8 cellular contexts compared by ENCODE assay signal in the genomic region with DNA sequence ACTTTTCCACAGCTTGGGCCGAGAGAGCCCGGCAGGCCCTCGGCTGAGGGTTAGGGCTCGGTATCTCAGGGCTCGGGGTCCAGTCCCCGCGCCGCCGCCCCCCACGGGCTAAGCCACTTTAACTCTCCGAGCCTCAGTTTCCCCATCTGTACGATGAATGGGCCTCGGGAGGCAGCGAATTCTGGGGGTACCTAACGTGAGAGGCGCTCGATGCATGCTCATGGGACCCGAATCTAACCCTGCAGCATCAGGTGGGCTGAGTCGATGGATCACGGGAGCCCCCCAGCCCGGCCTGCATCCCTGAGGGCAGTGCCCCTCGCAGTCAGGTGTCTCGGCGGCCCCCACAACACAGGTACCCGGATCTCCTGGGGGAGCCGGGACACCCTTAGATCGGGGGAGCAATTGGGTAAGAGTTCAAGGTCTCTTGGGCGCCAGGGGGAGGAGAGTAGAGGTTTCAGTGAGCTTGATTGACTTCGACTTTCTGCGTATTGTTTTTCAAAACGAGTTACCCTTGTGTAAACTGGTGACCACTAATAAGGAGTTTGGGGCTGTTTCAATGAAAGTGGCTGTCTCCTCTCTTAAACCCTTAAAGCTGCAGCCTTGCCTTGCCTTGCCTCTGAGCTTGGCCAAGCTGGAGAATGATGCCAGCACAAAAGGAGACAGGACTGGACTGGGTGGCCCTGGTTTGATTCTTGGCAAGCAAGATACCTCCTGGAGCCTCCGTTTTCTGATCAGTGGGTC. TPM values are rescaled to one million over a fixed set of nuclear protein-coding genes. Genes with fewer than 3 reads are reported as not detected.
A peak's percentile ranks its signal among the peaks of the same experiment; 100 is the strongest.
DNase-seq lines count a peak whose midpoint lies in the region; ATAC-seq and TF ChIP-seq lines count a peak whose summit lies in the region.

No MANE protein-coding gene starts in this region.

- in situ Hi-C loops in astrocyte of the spinal cord (cut with HindIII; ENCODE audit: low sequenced_read_pairs): no loop called here

- TF ChIP-seq CTCF in OCI-LY3 (IDR thresholded peaks at IDR 0.05; ENCODE audit: low read depth, low read length): no peak
- no peak for TF ChIP-seq CTCF in astrocyte of the spinal cord (IDR thresholded peaks at IDR 0.05; ENCODE audit: low read depth, low read length)

- POLR2A ChIA-PET in HEK293T (lab: Yijun Ruan, JAX): interaction anchor here (0.8 to 2.8 kb wide), 9 partner anchors 11 to 201 kb away, joined by 3 to 8 read pairs (median 5); a partner anchor contains a TSS

- peak overlapping the region; percentile 88 for H3K4me2 ChIP-seq in OCI-LY3 (ENCODE audit: low read length)

- peak; percentile 6 for DNase-seq in CD1c-positive myeloid dendritic cell (ENCODE audit: extremely low spot score)
- DNase-seq in astrocyte of the spinal cord (ENCODE audit: low read depth, low spot score): no peak
- DNase-seq in immature natural killer cell: peak; percentile 13 to 18 (median 17)
- no peak for DNase-seq in HEK293T (ENCODE audit: extremely low spot score)

- peak; percentile 30 for ATAC-seq in GM21723 (IDR thresholded peaks at IDR 0.05; ENCODE audit: unreplicated experiment)
- no peak for ATAC-seq in GM19324 (IDR thresholded peaks at IDR 0.05; ENCODE audit: low FRiP score, unreplicated experiment)

- no peaks in the 10 kb centered on the region for H3K9me3 Mint-ChIP-seq in immature natural killer cell

- H3K36me3 Mint-ChIP-seq in immature natural killer cell: peaks cover 0 to 4% (median 3%) of the 10 kb centered on the region in 3 donors

- no peaks in the 10 kb centered on the region for H3K9me3 ChIP-seq in OCI-LY3 (ENCODE audit: insufficient read depth, low read length)
- H3K9me3 ChIP-seq in skeletal muscle tissue (ENCODE audit: control insufficient read depth in 3 of 3, low read length in 3 of 3): no peaks in the 10 kb centered on the region

- peaks cover 54% of the 10 kb centered on the region for H3K79me2 ChIP-seq in OCI-LY3 (ENCODE audit: low read length)

- CTCF ChIA-PET in HEK293T (lab: Yijun Ruan, JAX): no interaction called here

- H3K4me3 Mint-ChIP-seq in immature natural killer cell: peak overlapping the region; percentile 89 to 92 (median 92)

- H4K20me1 ChIP-seq in OCI-LY3 (ENCODE audit: insufficient read depth, low read length): peaks cover 13% of the 10 kb centered on the region

- H2AFZ ChIP-seq in OCI-LY3 (ENCODE audit: low read depth, low read length): 0 out of 2 replicates have a peak overlapping the region, but pooled peaks have one; percentile 5

- H3K36me3 ChIP-seq in OCI-LY3 (replicated peaks; ENCODE audit: low read depth, low read length): peaks cover 2% of the 10 kb centered on the region
- H3K36me3 ChIP-seq in skeletal muscle tissue (ENCODE audit: control insufficient read depth in 3 of 3, insufficient read depth in 3 of 3, low read length in 3 of 3): no peaks in the 10 kb centered on the region

- peaks cover 15% of the 10 kb centered on the region for H3K4me1 ChIP-seq in OCI-LY3 (ENCODE audit: low read length)
- H3K4me1 ChIP-seq in skeletal muscle tissue (ENCODE audit: control insufficient read depth in 3 of 3, insufficient read depth in 3 of 3, low read length in 3 of 3): peaks cover 18 to 41% (median 33%) of the 10 kb centered on the region in 3 donors

- H3K27ac ChIP-seq in OCI-LY3 (ENCODE audit: low read length) (peak overlapping the region; percentile 31; the same call in 1 of the 2 replicates), skeletal muscle tissue (ENCODE audit: low read depth, low read length) (peak overlapping the region; percentile 85)

- H3K4me3 ChIP-seq in OCI-LY3 (ENCODE audit: low read length): peak overlapping the region; percentile 83
- H3K4me3 ChIP-seq in astrocyte of the spinal cord (ENCODE audit: low read depth, low read length): peak overlapping the region; percentile 94
- peak overlapping the region; percentile 74 to 94 (median 91) for H3K4me3 ChIP-seq in skeletal muscle tissue (ENCODE audit: low read length in 3 of 3)

- H3K9ac ChIP-seq in OCI-LY3 (ENCODE audit: low read length): peak overlapping the region; percentile 79
- peak overlapping the region; percentile 91 to 93 (median 92) for H3K9ac ChIP-seq in skeletal muscle tissue (ENCODE audit: low read depth in 1 of 3, low read length in 3 of 3)

- H3K27me3 ChIP-seq in OCI-LY3 (ENCODE audit: low read depth, low read length) (no peaks in the 10 kb centered on the region), skeletal muscle tissue (ENCODE audit: control insufficient read depth in 3 of 3, insufficient read depth in 3 of 3, low read length in 3 of 3) (no peaks in the 10 kb centered on the region)

- H3K27ac Mint-ChIP-seq in immature natural killer cell: peak overlapping the region; percentile 63 to 95 (median 88)

- H3K27me3 Mint-ChIP-seq in immature natural killer cell (ENCODE audit: low read depth in 3 of 3): peaks cover 0 to 18% (median 4%) of the 10 kb centered on the region in 3 donors

- peaks cover 38 to 45% of the 10 kb centered on the region in 2 donors for H3K4me1 Mint-ChIP-seq in immature natural killer cell

TF ChIP-seq in HEK293T, 16 proteins besides CTCF, POLR2A, EP300 and RAD21:
- no peak for TF ChIP-seq CTBP1 (IDR thresholded peaks at IDR 0.05; ENCODE audit: borderline replicate concordance)
- TF ChIP-seq, protein P1, sequence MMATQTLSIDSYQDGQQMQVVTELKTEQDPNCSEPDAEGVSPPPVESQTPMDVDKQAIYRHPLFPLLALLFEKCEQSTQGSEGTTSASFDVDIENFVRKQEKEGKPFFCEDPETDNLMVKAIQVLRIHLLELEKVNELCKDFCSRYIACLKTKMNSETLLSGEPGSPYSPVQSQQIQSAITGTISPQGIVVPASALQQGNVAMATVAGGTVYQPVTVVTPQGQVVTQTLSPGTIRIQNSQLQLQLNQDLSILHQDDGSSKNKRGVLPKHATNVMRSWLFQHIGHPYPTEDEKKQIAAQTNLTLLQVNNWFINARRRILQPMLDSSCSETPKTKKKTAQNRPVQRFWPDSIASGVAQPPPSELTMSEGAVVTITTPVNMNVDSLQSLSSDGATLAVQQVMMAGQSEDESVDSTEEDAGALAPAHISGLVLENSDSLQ (IDR thresholded peaks at IDR 0.05): no peak
- no peak for TF ChIP-seq SP1 (IDR thresholded peaks at IDR 0.05)
- no peak for TF ChIP-seq LEF1 (IDR thresholded peaks at IDR 0.05; ENCODE audit: borderline replicate concordance)
- no peak for TF ChIP-seq ZNF384 (IDR thresholded peaks at IDR 0.05)
- no peak for TF ChIP-seq FOXM1 (IDR thresholded peaks at IDR 0.05; ENCODE audit: borderline replicate concordance)
- no peak for TF ChIP-seq FOXK2 (IDR thresholded peaks at IDR 0.05)
- TF ChIP-seq TARDBP (IDR thresholded peaks at IDR 0.05): no peak
- no peak for TF ChIP-seq FOXA1 (IDR thresholded peaks at IDR 0.05)
- no peak for TF ChIP-seq HDGF (IDR thresholded peaks at IDR 0.05; ENCODE audit: borderline replicate concordance)
- TF ChIP-seq ARNT (IDR thresholded peaks at IDR 0.05): no peak
- no peak for TF ChIP-seq NFRKB (IDR thresholded peaks at IDR 0.05)
- no peak; the same call in 1 of the 2 replicates for TF ChIP-seq L3MBTL2 (conservative IDR thresholded peaks at IDR 0.05)
- TF ChIP-seq ELF4 (IDR thresholded peaks at IDR 0.05): no peak
- no peak for TF ChIP-seq SUZ12 (IDR thresholded peaks at IDR 0.05)
- TF ChIP-seq BHLHE40 (IDR thresholded peaks at IDR 0.05; ENCODE audit: borderline replicate concordance): no peak
TF ChIP-seq in HEK293T: peak in this region for 0.

RNA-seq across cellular contexts. Expression of a gene that starts 0.6 kb away (rescaled TPM):
- polyA plus RNA-seq in immature natural killer cell: 10 to 100 TPM; 49.5 to 68.9 (median 64.4) TPM
- total RNA-seq in skeletal muscle tissue: 42.8 TPM

RNA-seq across cellular contexts. Expression of a gene that starts 36.8 kb away (rescaled TPM):
- polyA plus RNA-seq in immature natural killer cell: 100 to 1,000 TPM in 2 of 3 donors, 10 to 100 TPM in 1; 79.5 to 161 (median 104) TPM
- 7.8 TPM for total RNA-seq in skeletal muscle tissue

Comparison
In these comparisons a context has a peak if more than half of its experiments do, and no peak if none do; other contexts are left out.
1. DNase-seq: peak in CD1c-positive myeloid dendritic cell (single experiment) and immature natural killer cell (3 of 3); none in astrocyte of the spinal cord (single experiment) and HEK293T (single experiment).
2. Peak in every context shown above with its lines, with median percentiles within 50 percentile points of each other: H3K4me3 ChIP-seq.